22 cellular contexts compared by ENCODE assay signal in genomic region chr20:6595704-6596103, GRCh38.
DNase-seq lines count a peak whose midpoint lies in the region; ATAC-seq, FAIRE-seq and TF ChIP-seq lines count a peak whose summit lies in the region.
"Had no signal": no experiment of that assay in that cellular context is flagged by ENCODE, and none has a peak within 500 bp of the region (broad histone marks: within the 10 kb centered on the region; RNA-seq: fewer than 3 reads in every experiment).

No MANE protein-coding gene starts in this region.

- H2AFZ ChIP-seq in astrocyte (ENCODE audit: low read depth, low read length), result peak overlapping the region; percentile 0

- no peak overlapping the region for H3K27ac ChIP-seq in astrocyte (ENCODE audit: low read depth, low read length)
- no peak overlapping the region for H3K27ac ChIP-seq in SJCRH30
- H3K27ac ChIP-seq: breast epithelium had no signal

- no peak overlapping the region for H3K4me3 Mint-ChIP-seq in astrocyte (ENCODE audit: unreplicated experiment)
- H3K4me3 Mint-ChIP-seq: activated naive CD4-positive, alpha-beta T cell treated with anti-CD3 and anti-CD28 coated beads for 36 hours; B cell; T-helper 2 cell treated with Interferon-gamma antibody and Interleukin-4, amounts not matched to agents 5 μg/mL and 100 μg/mL, for 36 hours had no signal

- H3K9ac ChIP-seq in astrocyte (ENCODE audit: low read length), result no peak overlapping the region

- H3K4me1 Mint-ChIP-seq in astrocyte (ENCODE audit: low read depth, unreplicated experiment), result peaks cover 17% of the 10 kb centered on the region
- H3K4me1 Mint-ChIP-seq: B cell had no signal

- H3K79me2 ChIP-seq in astrocyte (ENCODE audit: insufficient read depth, low read length), result no peaks in the 10 kb centered on the region

- no peak for FAIRE-seq in astrocyte (lab: Jason Lieb, UNC)
- FAIRE-seq: frontal cortex had no signal

- ATAC-seq in omental fat pad (ENCODE audit: low FRiP score) (peak; percentile 47), GM18511 (IDR thresholded peaks at IDR 0.05; ENCODE audit: unreplicated experiment) (no peak)

- peaks cover 19% of the 10 kb centered on the region for H3K4me1 ChIP-seq in astrocyte (ENCODE audit: insufficient read depth, low read length)
- H3K4me1 ChIP-seq in SJCRH30, result no peaks in the 10 kb centered on the region
- H3K4me1 ChIP-seq: breast epithelium had no signal

- no peaks in the 10 kb centered on the region for H3K9me3 ChIP-seq in astrocyte (ENCODE audit: insufficient read depth, low read depth, low read length)
- H3K9me3 ChIP-seq in SJCRH30 (replicated peaks), result no peaks in the 10 kb centered on the region
- H3K9me3 ChIP-seq: breast epithelium had no signal

- H4K20me1 ChIP-seq in astrocyte (ENCODE audit: insufficient read depth, low read length), result no peaks in the 10 kb centered on the region

- no peaks in the 10 kb centered on the region for H3K27me3 ChIP-seq in astrocyte (ENCODE audit: insufficient read depth, low read length)
- no peaks in the 10 kb centered on the region for H3K27me3 ChIP-seq in SJCRH30
- H3K27me3 ChIP-seq: breast epithelium had no signal

- no peaks in the 10 kb centered on the region for H3K9me3 Mint-ChIP-seq in astrocyte (ENCODE audit: unreplicated experiment)
- H3K9me3 Mint-ChIP-seq: T-helper 2 cell treated with Interferon-gamma antibody and Interleukin-4, amounts not matched to agents 5 μg/mL and 100 μg/mL, for 36 hours had no signal

- no peak for TF ChIP-seq CTCF in astrocyte (IDR thresholded peaks at IDR 0.05; ENCODE audit: insufficient read depth, low read depth, low read length)
- TF ChIP-seq CTCF in omental fat pad (IDR thresholded peaks at IDR 0.05), result no peak

- H3K4me3 ChIP-seq in astrocyte (ENCODE audit: insufficient read depth, low read depth, low read length) (no peak overlapping the region), SJCRH30 (no peak overlapping the region)
- H3K4me3 ChIP-seq: breast epithelium had no signal

- H3K36me3 ChIP-seq in astrocyte (ENCODE audit: insufficient read depth, low read length) (no peaks in the 10 kb centered on the region), SJCRH30 (no peaks in the 10 kb centered on the region)
- H3K36me3 ChIP-seq: breast epithelium had no signal

- DNase-seq in EH (ENCODE audit: low read depth) (peak; percentile 9), astrocyte (ENCODE audit: low read depth) (peak; percentile 96), glomerular endothelial cell (ENCODE audit: extremely low read depth, low read depth, low spot score) (peak; percentile 37), omental fat pad (ENCODE audit: low spot score) (no peak), SJCRH30 (no peak), NCI-H2029 (lab: John Stamatoyannopoulos, UW) (no peak), SIG-M5 treated with dmso at 0.1 percent for 504 hours (lab: John Stamatoyannopoulos, UW; ENCODE audit: unreplicated experiment) (no peak)
- DNase-seq: activated CD8-positive, alpha-beta memory T cell treated with anti-CD3 and anti-CD28 coated beads, Interleukin-2, amount 50 U/mL, for 48 hours; activated naive CD4-positive, alpha-beta T cell treated with anti-CD3 and anti-CD28 coated beads for 36 hours; effector memory CD4-positive, alpha-beta T cell; HCEC 1CT; MM.1S; NCI-H187 treated with DMSO at 0.1 percent for 48 hours; NCI-H510A; SIG-M5; stimulated activated CD4-positive, alpha-beta T cell treated with anti-CD3 and anti-CD28 coated beads, Interleukin-4, amount 100 ng/mL, for 24 hours; stimulated activated CD8-positive, alpha-beta memory T cell treated with anti-CD3 and anti-CD28 coated beads, Interleukin-4, amount 100 ng/mL, for 48 hours had no signal

- peak overlapping the region; percentile 27 for H3K4me2 ChIP-seq in astrocyte (ENCODE audit: low read length)

- no peaks in the 10 kb centered on the region for H3K27me3 Mint-ChIP-seq in astrocyte (ENCODE audit: low read depth, unreplicated experiment)
- H3K27me3 Mint-ChIP-seq: B cell had no signal

- peaks cover 2% of the 10 kb centered on the region for H3K36me3 Mint-ChIP-seq in astrocyte (ENCODE audit: low read depth, unreplicated experiment)

- H3K27ac Mint-ChIP-seq in astrocyte (ENCODE audit: unreplicated experiment), result no peak overlapping the region
- H3K27ac Mint-ChIP-seq: activated naive CD4-positive, alpha-beta T cell treated with anti-CD3 and anti-CD28 coated beads for 36 hours; B cell; T-helper 2 cell treated with Interferon-gamma antibody and Interleukin-4, amounts not matched to agents 5 μg/mL and 100 μg/mL, for 36 hours had no signal

Comparison
In these comparisons a context has a peak if more than half of its experiments do, and no peak if none do; other contexts are left out.
1. DNase-seq: peak in EH (single experiment), astrocyte (single experiment) and glomerular endothelial cell (single experiment); none in omental fat pad (single experiment), SJCRH30 (0 of 2), NCI-H2029 (single experiment) and SIG-M5 treated with dmso at 0.1 percent for 504 hours (single experiment).